In the genomic region with DNA sequence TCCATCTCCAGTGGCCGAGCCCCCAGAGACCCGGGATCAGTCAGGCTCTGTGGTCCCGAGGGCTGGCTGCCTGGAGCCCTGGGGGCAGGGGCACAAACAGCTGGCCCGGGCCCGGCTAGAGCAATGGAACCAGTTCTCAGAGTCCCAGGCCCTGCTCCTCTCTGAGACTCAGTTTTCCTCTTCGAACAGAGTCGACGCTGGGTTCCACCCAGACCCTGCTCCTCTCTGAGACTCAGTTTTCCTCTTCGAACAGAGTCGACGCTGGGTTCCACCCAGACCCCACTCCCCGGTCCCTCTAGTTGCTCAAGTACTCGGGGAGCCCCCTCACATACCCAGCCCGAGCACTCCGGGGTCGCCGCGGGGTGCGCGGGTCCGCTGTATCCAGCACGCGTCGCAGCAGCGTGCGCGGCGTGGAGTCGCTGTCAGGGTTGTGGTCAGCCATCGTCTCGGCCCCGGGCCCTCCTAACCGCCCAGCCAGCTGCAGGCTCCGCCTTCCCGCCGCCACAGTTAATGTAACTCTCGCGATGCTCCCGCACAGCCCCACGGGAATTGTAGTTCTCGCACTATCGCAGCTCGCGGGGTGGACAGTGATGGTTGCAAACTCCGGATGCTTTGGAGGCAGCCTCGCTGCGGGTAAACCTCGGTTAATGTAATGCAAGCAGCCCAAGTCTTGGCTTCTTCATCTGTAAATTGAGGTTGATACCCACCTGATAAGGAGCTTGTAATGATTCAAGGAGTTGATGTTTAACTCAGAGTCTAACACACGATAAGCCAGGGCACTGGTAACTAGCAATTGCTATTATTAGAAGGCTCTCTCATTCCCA, we compare ENCODE assay signal across 8 cellular contexts. TPM values are rescaled to one million over a fixed set of nuclear protein-coding genes. Genes with fewer than 3 reads are reported as not detected.
DNase-seq lines count a peak whose midpoint lies in the region; ATAC-seq, FAIRE-seq and TF ChIP-seq lines count a peak whose summit lies in the region.

No MANE protein-coding gene starts in this region.

- TF ChIP-seq CTCF in heart right ventricle (IDR thresholded peaks at IDR 0.05) (no peak), upper lobe of right lung (IDR thresholded peaks at IDR 0.05) (no peak)

- WGBS in heart right ventricle, 2 donors, result 0 to 1% methylated on average over 49 of the region's 49 CpGs

- H3K27ac ChIP-seq in heart right ventricle (peak overlapping the region in 9 of 10 donors; percentile 36 to 88 (median 70)), upper lobe of right lung (peak overlapping the region; percentile 61)

- FAIRE-seq in GM12892 (lab: Jason Lieb, UNC), result peak; percentile 97

- H3K4me1 ChIP-seq in adipocyte (ENCODE audit: control insufficient read depth, insufficient read depth, low read length) (peaks cover 13% of the 10 kb centered on the region), heart right ventricle (peaks cover 3 to 26% (median 14%) of the 10 kb centered on the region in 9 donors), upper lobe of right lung (peaks cover 12% of the 10 kb centered on the region)

- ATAC-seq in HG02763 (IDR thresholded peaks at IDR 0.05; ENCODE audit: unreplicated experiment) (peak; percentile 95), heart right ventricle (peak; percentile 94 to 99 (median 98)), upper lobe of right lung (peak; percentile 98)

- no peaks in the 10 kb centered on the region for H3K9me3 ChIP-seq in adipocyte (ENCODE audit: control insufficient read depth, low read length)
- H3K9me3 ChIP-seq in heart right ventricle, result no peaks in the 10 kb centered on the region
- H3K9me3 ChIP-seq in upper lobe of right lung, result no peaks in the 10 kb centered on the region

- H3K9ac ChIP-seq in adipocyte (ENCODE audit: low read length), result peak overlapping the region; percentile 95

- peak overlapping the region; percentile 90 for H3K4me3 ChIP-seq in adipocyte (ENCODE audit: low read length)
- H3K4me3 ChIP-seq in heart right ventricle, result peak overlapping the region; percentile 52 to 84 (median 79)
- peak overlapping the region; percentile 79 for H3K4me3 ChIP-seq in upper lobe of right lung

- peak; percentile 99 for DNase-seq in GM12892 (ENCODE audit: insufficient read length)
- DNase-seq in NCI-H1417 (lab: John Stamatoyannopoulos, UW), result peak; percentile 86 to 92 (median 88)
- peak; percentile 41 to 81 for DNase-seq in SW 1271 (lab: John Stamatoyannopoulos, UW)
- DNase-seq in adipocyte (ENCODE audit: low read depth), result peak; percentile 98
- peak; percentile 95 to 96 for DNase-seq in heart right ventricle
- peak; percentile 98 for DNase-seq in posterior vena cava (ENCODE audit: low spot score)
- DNase-seq in upper lobe of right lung, result peak; percentile 95

- H3K27me3 ChIP-seq in adipocyte (replicated peaks; ENCODE audit: control insufficient read depth, insufficient read depth, low read length) (no peaks in the 10 kb centered on the region), heart right ventricle (no peaks in the 10 kb centered on the region), upper lobe of right lung (no peaks in the 10 kb centered on the region)

- peaks cover 35% of the 10 kb centered on the region for H3K36me3 ChIP-seq in adipocyte (ENCODE audit: control insufficient read depth, insufficient read depth, low read length, severe bottlenecking)
- H3K36me3 ChIP-seq in heart right ventricle, result peaks cover 0 to 38% (median 12%) of the 10 kb centered on the region in 9 donors
- peaks cover 36% of the 10 kb centered on the region for H3K36me3 ChIP-seq in upper lobe of right lung

- intact Hi-C loops in heart right ventricle (cut with DNase I), result loop anchor here in 2 of 10 donors (5.0 kb wide), 2 partner anchors 84 to 94 kb away; no protein-coding TSS in a partner anchor
- intact Hi-C loops in posterior vena cava (cut with DNase I), result loop anchor here in 1 of 2 donors (5.0 kb wide), 1 partner anchor 94 kb away; no protein-coding TSS in a partner anchor
- intact Hi-C loops in upper lobe of right lung (cut with DNase I), result no loop called here

- peak; percentile 94 for TF ChIP-seq POLR2A in GM12892 (IDR thresholded peaks at IDR 0.05; ENCODE audit: low read depth, low read length)

RNA-seq across cellular contexts. Expression of a gene that starts 8.5 kb away (rescaled TPM):
- polyA plus RNA-seq in GM12892 (2012; ENCODE audit: missing spikeins), result 14.4 TPM
- total RNA-seq in heart right ventricle (10 to 100 TPM; 20.6 to 41.3 (median 26.9) TPM), posterior vena cava (10 to 100 TPM; 24.9 to 26.1 TPM), upper lobe of right lung (25.1 TPM)
- 10 to 100 TPM in 1 of 2 donors, 1 to 10 TPM in 1; 6.0 to 23.5 TPM for polyA plus RNA-seq in heart right ventricle

RNA-seq across cellular contexts. Expression of a gene that starts 13.1 kb away (rescaled TPM):
- polyA plus RNA-seq in GM12892 (2012; ENCODE audit: missing spikeins), result 131 TPM
- total RNA-seq in heart right ventricle (100 to 1,000 TPM in 1 of 10 donors, 10 to 100 TPM in 9; 73.9 to 105 (median 80.5) TPM), posterior vena cava (10 to 100 TPM; 81.7 to 99.1 TPM), upper lobe of right lung (55.0 TPM)
- polyA plus RNA-seq in heart right ventricle, result 100 to 1,000 TPM; 186 to 214 TPM

RNA-seq across cellular contexts. Expression of a gene that starts 13.9 kb away (rescaled TPM):
- polyA plus RNA-seq in GM12892 (2012; ENCODE audit: missing spikeins), result 23.0 TPM
- total RNA-seq in heart right ventricle (10 to 100 TPM; 16.1 to 27.1 (median 19.1) TPM), posterior vena cava (10 to 100 TPM; 38.7 to 40.3 TPM), upper lobe of right lung (30.0 TPM)
- 10 to 100 TPM; 31.1 to 63.3 TPM for polyA plus RNA-seq in heart right ventricle

RNA-seq across cellular contexts. Expression of a gene that starts 26.9 kb away (rescaled TPM):
- polyA plus RNA-seq in GM12892 (2012; ENCODE audit: missing spikeins), result 0.38 TPM
- 1 to 10 TPM in 1 of 10 donors, under 1 TPM in 9; 0.15 to 1.1 (median 0.48) TPM for total RNA-seq in heart right ventricle
- 1 to 10 TPM in 1 of 2 donors, under 1 TPM in 1; 0.74 to 1.2 TPM for polyA plus RNA-seq in heart right ventricle
- under 1 TPM; 0.37 to 0.52 TPM for total RNA-seq in posterior vena cava
- total RNA-seq in upper lobe of right lung, result 0.55 TPM

RNA-seq across cellular contexts. Expression of a gene that starts 27.3 kb away (rescaled TPM):
- 6.2 TPM for polyA plus RNA-seq in GM12892 (2012; ENCODE audit: missing spikeins)
- total RNA-seq in heart right ventricle (10 to 100 TPM; 11.1 to 21.6 (median 15.6) TPM), posterior vena cava (10 to 100 TPM; 11.8 to 13.8 TPM), upper lobe of right lung (19.2 TPM)
- polyA plus RNA-seq in heart right ventricle, result 1 to 10 TPM; 6.4 to 8.9 TPM

Comparison
In these comparisons a context has a peak if more than half of its experiments do, and no peak if none do; other contexts are left out.
1. Peak in every context shown above with its lines: DNase-seq, ATAC-seq, H3K4me3 ChIP-seq and H3K27ac ChIP-seq.